In the genomic region with DNA sequence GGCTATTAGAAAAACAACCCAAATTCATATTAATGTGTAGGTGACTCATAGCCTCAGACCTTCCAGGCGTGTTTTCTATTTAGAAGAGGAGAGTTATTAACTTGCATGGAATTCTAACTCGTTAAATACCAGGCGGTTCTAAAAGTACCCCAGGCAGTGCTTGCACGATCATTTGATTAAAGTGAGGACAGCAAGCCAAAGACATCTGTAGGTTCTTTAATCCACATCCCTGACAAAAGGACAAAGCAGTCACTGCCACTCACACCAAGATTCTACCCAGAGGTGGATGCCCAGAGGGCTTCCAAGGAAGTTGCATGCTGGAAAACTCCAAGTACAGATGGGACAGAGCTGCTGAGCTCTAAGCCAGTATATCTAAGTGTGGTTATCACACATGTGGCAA, we compare ENCODE assay signal across 24 cellular contexts.
A peak's percentile ranks its signal among the peaks of the same experiment; 100 is the strongest.
DNase-seq lines count a peak whose midpoint lies in the region; ATAC-seq, FAIRE-seq and TF ChIP-seq lines count a peak whose summit lies in the region.
"Had no signal": no experiment of that assay in that cellular context is flagged by ENCODE, and none has a peak within 500 bp of the region (broad histone marks: within the 10 kb centered on the region; RNA-seq: fewer than 3 reads in every experiment).

No MANE protein-coding gene starts in this region.

- H3K27me3 Mint-ChIP-seq in astrocyte (ENCODE audit: low read depth, unreplicated experiment) (no peaks in the 10 kb centered on the region), immature natural killer cell (ENCODE audit: low read depth in 3 of 3) (no peaks in the 10 kb centered on the region), GM23338 (ENCODE audit: insufficient read depth, low read depth, poor library complexity) (no peaks in the 10 kb centered on the region)
- no peaks in the 10 kb centered on the region for H3K27me3 Mint-ChIP-seq in CD4-positive, alpha-beta T cell
- H3K27me3 Mint-ChIP-seq: stimulated activated naive CD8-positive, alpha-beta T cell treated with anti-CD3 and anti-CD28 coated beads, Interleukin-15, Interleukin-2, amounts not matched to agents 100 ng/mL and 50 ng/mL, for 24 hours; T-helper 17 cell had no signal

- H3K27ac Mint-ChIP-seq in astrocyte (ENCODE audit: unreplicated experiment) (no peak overlapping the region), immature natural killer cell (no peak overlapping the region), GM23338 (no peak overlapping the region)
- no peak overlapping the region for H3K27ac Mint-ChIP-seq in CD4-positive, alpha-beta T cell
- H3K27ac Mint-ChIP-seq: CD8-positive, alpha-beta T cell; stimulated activated naive CD8-positive, alpha-beta T cell treated with anti-CD3 and anti-CD28 coated beads, Interleukin-15, Interleukin-2, amounts not matched to agents 100 ng/mL and 50 ng/mL, for 24 hours; T-helper 17 cell had no signal

- H3K4me1 Mint-ChIP-seq in astrocyte (ENCODE audit: low read depth, unreplicated experiment) (no peaks in the 10 kb centered on the region), immature natural killer cell (no peaks in the 10 kb centered on the region), GM23338 (no peaks in the 10 kb centered on the region)
- no peaks in the 10 kb centered on the region for H3K4me1 Mint-ChIP-seq in CD4-positive, alpha-beta T cell (ENCODE audit: low read depth)
- H3K4me1 Mint-ChIP-seq: T-helper 17 cell had no signal

- H3K9me3 ChIP-seq in astrocyte (ENCODE audit: insufficient read depth, low read depth, low read length), result peaks cover 4% of the 10 kb centered on the region
- H3K9me3 ChIP-seq in CD4-positive, alpha-beta T cell (ENCODE audit: control insufficient read depth, low read length), result peaks cover 7% of the 10 kb centered on the region
- H3K9me3 ChIP-seq: SJSA1, tibial artery had no signal

- H3K36me3 ChIP-seq in astrocyte (ENCODE audit: insufficient read depth, low read length) (no peaks in the 10 kb centered on the region), GM23338 (ENCODE audit: insufficient read depth) (no peaks in the 10 kb centered on the region)
- H3K36me3 ChIP-seq: SJSA1, tibial artery, WERI-Rb-1 had no signal

- no peaks in the 10 kb centered on the region for H3K9me3 Mint-ChIP-seq in astrocyte (ENCODE audit: unreplicated experiment)
- H3K9me3 Mint-ChIP-seq in immature natural killer cell, result peaks cover 5 to 36% (median 17%) of the 10 kb centered on the region in 6 donors
- H3K9me3 Mint-ChIP-seq in CD4-positive, alpha-beta T cell, result peaks cover 12% of the 10 kb centered on the region
- H3K9me3 Mint-ChIP-seq in GM23338, result peaks cover 15% of the 10 kb centered on the region; the same call in 2 of the 3 replicates

- H3K27ac ChIP-seq in astrocyte (ENCODE audit: low read depth, low read length), result no peak overlapping the region
- H3K27ac ChIP-seq in CD4-positive, alpha-beta T cell (ENCODE audit: low read depth, low read length), result no peak overlapping the region
- no peak overlapping the region for H3K27ac ChIP-seq in GM23338 (ENCODE audit: low read depth)
- H3K27ac ChIP-seq: dorsolateral prefrontal cortex, SJSA1, tibial artery, WERI-Rb-1 had no signal

- ATAC-seq in CD4-positive, alpha-beta T cell (ENCODE audit: poor library complexity), result no peak
- ATAC-seq in GM23338 (no peak), HG03139 (IDR thresholded peaks at IDR 0.05; ENCODE audit: unreplicated experiment) (no peak)
- ATAC-seq: CD8-positive, alpha-beta T cell; Panc1; T-helper 17 cell had no signal

- H3K9me2 ChIP-seq in GM23338 (ENCODE audit: insufficient read depth), result 0 out of 2 replicates have a peak, but pooled peaks cover 6% of the 10 kb centered on the region

- TF ChIP-seq CTCF in AG09309 (IDR thresholded peaks at IDR 0.05; ENCODE audit: control insufficient read depth, insufficient read depth, low read depth, low read length, missing control alignments) (no peak), astrocyte (IDR thresholded peaks at IDR 0.05; ENCODE audit: insufficient read depth, low read depth, low read length) (no peak), GM23338 (conservative IDR thresholded peaks at IDR 0.05; ENCODE audit: low read depth in 2 of 2) (no peak)
- no peak for TF ChIP-seq CTCF in CD4-positive, alpha-beta T cell (IDR thresholded peaks at IDR 0.05)

- no peak overlapping the region for H3K4me3 ChIP-seq in AG09309 (ENCODE audit: control insufficient read depth, low read depth, low read length)
- H3K4me3 ChIP-seq in astrocyte (ENCODE audit: insufficient read depth, low read depth, low read length), result no peak overlapping the region
- H3K4me3 ChIP-seq in GM23338, result no peak overlapping the region
- H3K4me3 ChIP-seq: dorsolateral prefrontal cortex, SJSA1, tibial artery had no signal

- no peak overlapping the region for H3K9ac ChIP-seq in astrocyte (ENCODE audit: low read length)

- H4K20me1 ChIP-seq in astrocyte (ENCODE audit: insufficient read depth, low read length), result no peaks in the 10 kb centered on the region
- H4K20me1 ChIP-seq in GM23338 (replicated peaks; ENCODE audit: insufficient read depth), result no peaks in the 10 kb centered on the region

- no peak overlapping the region for H3K4me3 Mint-ChIP-seq in astrocyte (ENCODE audit: unreplicated experiment)
- H3K4me3 Mint-ChIP-seq in immature natural killer cell, result no peak overlapping the region
- no peak overlapping the region for H3K4me3 Mint-ChIP-seq in CD4-positive, alpha-beta T cell
- H3K4me3 Mint-ChIP-seq in GM23338, result no peak overlapping the region
- H3K4me3 Mint-ChIP-seq: CD8-positive, alpha-beta T cell; stimulated activated naive CD8-positive, alpha-beta T cell treated with anti-CD3 and anti-CD28 coated beads, Interleukin-15, Interleukin-2, amounts not matched to agents 100 ng/mL and 50 ng/mL, for 24 hours; T-helper 17 cell had no signal

- no peaks in the 10 kb centered on the region for H3K79me2 ChIP-seq in astrocyte (ENCODE audit: insufficient read depth, low read length)
- H3K79me2 ChIP-seq in GM23338 (replicated peaks; ENCODE audit: insufficient read depth), result no peaks in the 10 kb centered on the region

- H3K36me3 Mint-ChIP-seq in astrocyte (ENCODE audit: low read depth, unreplicated experiment) (no peaks in the 10 kb centered on the region), immature natural killer cell (no peaks in the 10 kb centered on the region), GM23338 (ENCODE audit: low read depth) (peaks cover 12% of the 10 kb centered on the region)
- H3K36me3 Mint-ChIP-seq in CD4-positive, alpha-beta T cell (ENCODE audit: low read depth), result no peaks in the 10 kb centered on the region
- H3K36me3 Mint-ChIP-seq: CD8-positive, alpha-beta T cell had no signal

- H3K27me3 ChIP-seq in astrocyte (ENCODE audit: insufficient read depth, low read length) (no peaks in the 10 kb centered on the region), GM23338 (ENCODE audit: insufficient read depth) (no peaks in the 10 kb centered on the region)
- no peaks in the 10 kb centered on the region for H3K27me3 ChIP-seq in CD4-positive, alpha-beta T cell (ENCODE audit: control insufficient read depth, insufficient read depth, low read length)
- H3K27me3 ChIP-seq: dorsolateral prefrontal cortex, SJSA1, tibial artery had no signal

- no peaks in the 10 kb centered on the region for H3F3A ChIP-seq in GM23338 (replicated peaks; ENCODE audit: low read depth)

- H3K4me1 ChIP-seq in astrocyte (ENCODE audit: insufficient read depth, low read length), result no peaks in the 10 kb centered on the region
- no peaks in the 10 kb centered on the region for H3K4me1 ChIP-seq in GM23338 (ENCODE audit: insufficient read depth)
- H3K4me1 ChIP-seq: SJSA1, tibial artery had no signal

- intact Hi-C loops in CD4-positive, alpha-beta T cell (cut with DNase I, micrococcal nuclease), result no loop called here

- POLR2A ChIA-PET in CD4-positive, alpha-beta T cell (lab: Charles Lee), result no interaction called here

- no peak for FAIRE-seq in astrocyte (lab: Jason Lieb, UNC)

- CTCF ChIA-PET in CD4-positive, alpha-beta T cell (lab: Charles Lee), result no interaction called here

- H2AFZ ChIP-seq in astrocyte (ENCODE audit: low read depth, low read length) (no peak overlapping the region), GM23338 (no peak overlapping the region)

- peak; percentile 64 for DNase-seq in AG09309 (ENCODE audit: low read depth)
- peak; percentile 72 for DNase-seq in GM04504 (ENCODE audit: low read depth)
- DNase-seq in astrocyte (ENCODE audit: low read depth), result peak; percentile 8
- DNase-seq in iris pigment epithelial cell (ENCODE audit: low read depth), result peak; percentile 35
- DNase-seq in immature natural killer cell, result no peak
- DNase-seq in CD4-positive, alpha-beta T cell, result no peak
- no peak for DNase-seq in GM23338 (ENCODE audit: low spot score)
- DNase-seq: activated CD4-positive, alpha-beta T cell treated with anti-CD3 and anti-CD28 coated beads, Interleukin-2, amount 50 U/mL, for 4 hours; activated gamma-delta T cell; amygdala; CD8-positive, alpha-beta T cell; DMS53; dorsolateral prefrontal cortex; erythroblast; IMR-90; NCI-H1436 treated with DMSO at 0.1 percent for 48 hours; stimulated activated CD4-positive, alpha-beta T cell treated with anti-CD3 and anti-CD28 coated beads, Interleukin-4, amount 100 ng/mL, for 1 hour; T-helper 17 cell; tibial artery; WERI-Rb-1 had no signal

- H3K4me2 ChIP-seq in astrocyte (ENCODE audit: low read length) (no peak overlapping the region), GM23338 (no peak overlapping the region)

TF ChIP-seq in GM23338, 12 proteins besides CTCF, POLR2A, EP300 and RAD21 (continues in another document):
- TF ChIP-seq, protein P1, sequence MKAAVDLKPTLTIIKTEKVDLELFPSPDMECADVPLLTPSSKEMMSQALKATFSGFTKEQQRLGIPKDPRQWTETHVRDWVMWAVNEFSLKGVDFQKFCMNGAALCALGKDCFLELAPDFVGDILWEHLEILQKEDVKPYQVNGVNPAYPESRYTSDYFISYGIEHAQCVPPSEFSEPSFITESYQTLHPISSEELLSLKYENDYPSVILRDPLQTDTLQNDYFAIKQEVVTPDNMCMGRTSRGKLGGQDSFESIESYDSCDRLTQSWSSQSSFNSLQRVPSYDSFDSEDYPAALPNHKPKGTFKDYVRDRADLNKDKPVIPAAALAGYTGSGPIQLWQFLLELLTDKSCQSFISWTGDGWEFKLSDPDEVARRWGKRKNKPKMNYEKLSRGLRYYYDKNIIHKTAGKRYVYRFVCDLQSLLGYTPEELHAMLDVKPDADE (IDR thresholded peaks at IDR 0.05), result no peak
- no peak for TF ChIP-seq JUNB (IDR thresholded peaks at IDR 0.05; ENCODE audit: unreplicated experiment)

Comparison
In these comparisons a context has a peak if more than half of its experiments do, and no peak if none do; other contexts are left out.
1. DNase-seq: peak in AG09309 (single experiment), GM04504 (single experiment), astrocyte (single experiment) and iris pigment epithelial cell (single experiment); none in immature natural killer cell (0 of 3), CD4-positive, alpha-beta T cell (0 of 10) and GM23338 (single experiment).